8 cellular contexts compared by ENCODE assay signal in the genomic region with DNA sequence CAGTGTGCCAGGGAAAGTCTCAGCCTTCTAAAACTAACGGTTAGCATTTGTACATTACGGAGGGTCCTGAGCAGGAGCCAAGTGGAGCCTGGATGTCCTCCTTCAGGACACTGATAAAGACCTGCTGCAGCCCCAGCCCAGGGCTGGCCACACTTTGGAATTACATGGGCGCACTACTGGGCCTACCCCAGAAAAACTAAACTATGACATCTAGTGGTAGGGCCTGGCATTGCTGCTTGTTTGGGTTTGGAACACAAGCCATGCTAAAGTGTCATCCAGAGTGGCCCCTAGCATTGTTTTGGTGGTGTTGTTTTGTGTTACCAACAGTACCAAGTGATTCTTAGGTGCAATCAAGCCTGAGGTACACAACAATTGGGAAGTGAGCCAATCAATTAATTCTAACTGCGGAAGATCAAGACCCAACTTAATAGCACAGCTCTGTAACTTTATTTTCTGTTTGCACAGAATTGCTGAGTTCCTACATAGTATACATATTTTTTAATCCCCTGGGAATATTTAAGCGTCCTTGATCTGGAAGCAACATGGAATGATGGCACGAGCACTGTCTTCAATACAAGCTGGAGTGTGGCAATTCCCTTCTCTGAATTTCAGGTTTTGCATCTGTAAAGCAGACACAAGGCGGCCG.
DNase-seq lines count a peak whose midpoint lies in the region; ATAC-seq, FAIRE-seq and TF ChIP-seq lines count a peak whose summit lies in the region.

No MANE protein-coding gene starts in this region.

- no peak for FAIRE-seq in pancreas (lab: Jason Lieb, UNC)

- no peaks in the 10 kb centered on the region for H3K36me3 ChIP-seq in pancreas

- intact Hi-C loops in head of caudate nucleus (cut with DNase I) (loop anchor here (5.0 kb wide), 2 partner anchors 57 to 277 kb away; no protein-coding TSS in a partner anchor), pancreas (cut with DNase I) (loop anchor here in 2 of 3 donors (2.0 to 10.0 kb wide), 3 partner anchors 55 to 285 kb away; no protein-coding TSS in a partner anchor)

- DNase-seq in AML-193 (lab: John Stamatoyannopoulos, UW) (peak; percentile 10 to 12), NCI-H1694 (lab: John Stamatoyannopoulos, UW) (peak; percentile 26), activated T-cell treated with anti-CD3 and anti-CD28 coated beads for 48 hours (ENCODE audit: low read depth) (peak; percentile 7), head of caudate nucleus (peak in 35 of 42 donors; percentile 23 to 90 (median 64)), pancreas (peak; percentile 44 to 77 (median 54))

- H3K9me3 ChIP-seq in pancreas: no peaks in the 10 kb centered on the region

- peak; percentile 95 for TF ChIP-seq CTCF in GM12872 (IDR thresholded peaks at IDR 0.05; ENCODE audit: insufficient read depth, low read depth, low read length)
- TF ChIP-seq CTCF in pancreas (IDR thresholded peaks at IDR 0.05): peak; percentile 76 to 89 (median 80)

- peak overlapping the region in 2 of 4 donors; percentile 59 to 63 for H3K27ac ChIP-seq in pancreas

- no peak overlapping the region for H3K4me3 ChIP-seq in pancreas

- peaks cover 3 to 26% (median 22%) of the 10 kb centered on the region in 3 donors for H3K4me1 ChIP-seq in pancreas

- 44 to 47% methylated on average over 8 of the region's 8 CpGs for WGBS in pancreas, 2 donors

- peak; percentile 84 to 94 (median 90) for ATAC-seq in pancreas
- no peak for ATAC-seq in HG02884 (IDR thresholded peaks at IDR 0.05; ENCODE audit: unreplicated experiment)
- no peak for ATAC-seq in HG03097 (IDR thresholded peaks at IDR 0.05; ENCODE audit: low FRiP score, unreplicated experiment)

- no peaks in the 10 kb centered on the region for H3K27me3 ChIP-seq in pancreas

Comparison
In these comparisons a context has a peak if more than half of its experiments do, and no peak if none do; other contexts are left out.
1. DNase-seq: peak in every context shown above with its lines; median percentile 64 in head of caudate nucleus; 54 in pancreas; 26 in NCI-H1694; 11 in AML-193; 7 in activated T-cell treated with anti-CD3 and anti-CD28 coated beads for 48 hours.
2. ATAC-seq: peak in pancreas (4 of 4); none in HG02884 (single experiment) and HG03097 (single experiment).